ENCODE assay signal across 12 cellular contexts in genomic region chrY:13416869-13417661, GRCh38.
DNase-seq lines count a peak whose midpoint lies in the region; ATAC-seq and TF ChIP-seq lines count a peak whose summit lies in the region.
"Had no signal": no experiment of that assay in that cellular context is flagged by ENCODE, and none has a peak within 500 bp of the region (broad histone marks: within the 10 kb centered on the region; RNA-seq: fewer than 3 reads in every experiment).

No MANE protein-coding gene starts in this region.

- peaks cover 15% of the 10 kb centered on the region for H3K36me3 Mint-ChIP-seq in activated CD4-positive, alpha-beta T cell treated with anti-CD3 and anti-CD28 coated beads for 36 hours (ENCODE audit: low read depth)
- H3K36me3 Mint-ChIP-seq in activated CD4-positive, alpha-beta T cell treated with anti-CD3 and anti-CD28 coated beads, Interleukin-2, amount 10 ng/mL, durations not matched to agents 7 days and 5 days (ENCODE audit: low read depth), result peaks cover 18% of the 10 kb centered on the region

- POLR2A ChIA-PET in activated CD4-positive, alpha-beta T cell treated with anti-CD3 and anti-CD28 coated beads for 36 hours (lab: Charles Lee), result no interaction called here
- POLR2A ChIA-PET in activated CD4-positive, alpha-beta T cell treated with anti-CD3 and anti-CD28 coated beads, Interleukin-2, amount 10 ng/mL, durations not matched to agents 7 days and 5 days (lab: Charles Lee), result no interaction called here

- no peak overlapping the region for H3K4me3 Mint-ChIP-seq in activated CD4-positive, alpha-beta T cell treated with anti-CD3 and anti-CD28 coated beads for 36 hours
- H3K4me3 Mint-ChIP-seq in activated CD4-positive, alpha-beta T cell treated with anti-CD3 and anti-CD28 coated beads, Interleukin-2, amount 10 ng/mL, durations not matched to agents 7 days and 5 days, result no peak overlapping the region

- no peak overlapping the region for H3K27ac Mint-ChIP-seq in activated CD4-positive, alpha-beta T cell treated with anti-CD3 and anti-CD28 coated beads for 36 hours
- H3K27ac Mint-ChIP-seq in activated CD4-positive, alpha-beta T cell treated with anti-CD3 and anti-CD28 coated beads, Interleukin-2, amount 10 ng/mL, durations not matched to agents 7 days and 5 days, result no peak overlapping the region

- no peak for DNase-seq in activated CD4-positive, alpha-beta T cell treated with anti-CD3 and anti-CD28 coated beads for 36 hours
- no peak for DNase-seq in activated CD4-positive, alpha-beta T cell treated with anti-CD3 and anti-CD28 coated beads, Interleukin-2, amount 10 ng/mL, durations not matched to agents 7 days and 5 days
- peak; percentile 52 for DNase-seq in KBM-7
- DNase-seq in pons (ENCODE audit: low spot score), result peak; percentile 5
- DNase-seq in dedifferentiated amniotic fluid mesenchymal stem cell (ENCODE audit: extremely low spot score), result no peak
- no peak for DNase-seq in body of pancreas
- DNase-seq in T-helper 2 cell, result no peak
- DNase-seq: NCI-H187, NCI-H82 had no signal

- no peaks in the 10 kb centered on the region for H3K36me3 ChIP-seq in body of pancreas (replicated peaks in 1 of 2; ENCODE audit: insufficient read depth in 1 of 2, low read depth in 2 of 2)

- no peak for TF ChIP-seq POLR2A in body of pancreas (IDR thresholded peaks at IDR 0.05)

- peaks cover 43% of the 10 kb centered on the region for H3K4me1 Mint-ChIP-seq in activated CD4-positive, alpha-beta T cell treated with anti-CD3 and anti-CD28 coated beads for 36 hours
- no peaks in the 10 kb centered on the region for H3K4me1 Mint-ChIP-seq in activated CD4-positive, alpha-beta T cell treated with anti-CD3 and anti-CD28 coated beads, Interleukin-2, amount 10 ng/mL, durations not matched to agents 7 days and 5 days

- H3K27me3 Mint-ChIP-seq in activated CD4-positive, alpha-beta T cell treated with anti-CD3 and anti-CD28 coated beads for 36 hours, result no peaks in the 10 kb centered on the region
- H3K27me3 Mint-ChIP-seq in activated CD4-positive, alpha-beta T cell treated with anti-CD3 and anti-CD28 coated beads, Interleukin-2, amount 10 ng/mL, durations not matched to agents 7 days and 5 days, result no peaks in the 10 kb centered on the region

- WGBS in body of pancreas, 2 donors, result 88 to 94% methylated on average over 6 of the region's 6 CpGs

- CTCF ChIA-PET in activated CD4-positive, alpha-beta T cell treated with anti-CD3 and anti-CD28 coated beads for 36 hours (lab: Charles Lee), result interaction anchor here (0.7 kb wide), 1 partner anchor 22 kb away, joined by 3 read pairs; no protein-coding TSS in a partner anchor
- CTCF ChIA-PET in activated CD4-positive, alpha-beta T cell treated with anti-CD3 and anti-CD28 coated beads, Interleukin-2, amount 10 ng/mL, durations not matched to agents 7 days and 5 days (lab: Charles Lee), result no interaction called here

- H3K27ac ChIP-seq in body of pancreas, result no peak overlapping the region
- H3K27ac ChIP-seq: KMS-11, VCaP had no signal

- TF ChIP-seq CTCF in body of pancreas (IDR thresholded peaks at IDR 0.05), result no peak

- peaks cover 4% of the 10 kb centered on the region for H3K4me1 ChIP-seq in body of pancreas

- H3K9me3 ChIP-seq in body of pancreas, result no peaks in the 10 kb centered on the region

- in situ Hi-C loops in KBM-7 (cut with MboI; ENCODE audit: low pct_unique_long_range_greater_than_20kb, low sequenced_read_pairs), result no loop called here

- H3K9me3 Mint-ChIP-seq in activated CD4-positive, alpha-beta T cell treated with anti-CD3 and anti-CD28 coated beads for 36 hours (ENCODE audit: low read depth), result no peaks in the 10 kb centered on the region
- no peaks in the 10 kb centered on the region for H3K9me3 Mint-ChIP-seq in activated CD4-positive, alpha-beta T cell treated with anti-CD3 and anti-CD28 coated beads, Interleukin-2, amount 10 ng/mL, durations not matched to agents 7 days and 5 days

- intact Hi-C loops in activated CD4-positive, alpha-beta T cell treated with anti-CD3 and anti-CD28 coated beads for 36 hours (cut with DNase I, micrococcal nuclease), result no loop called here
- intact Hi-C loops in body of pancreas (cut with DNase I), result no loop called here

- ATAC-seq in activated CD4-positive, alpha-beta T cell treated with anti-CD3 and anti-CD28 coated beads for 36 hours, result peak; percentile 19
- ATAC-seq in HG02678 (IDR thresholded peaks at IDR 0.05; ENCODE audit: unreplicated experiment) (peak; percentile 74), body of pancreas (no peak)

- H3K27me3 ChIP-seq in body of pancreas, result no peaks in the 10 kb centered on the region

- no peak overlapping the region for H3K4me3 ChIP-seq in body of pancreas

Comparison
In these comparisons a context has a peak if more than half of its experiments do, and no peak if none do; other contexts are left out.
1. DNase-seq: peak in KBM-7 (single experiment) and pons (single experiment); none in activated CD4-positive, alpha-beta T cell treated with anti-CD3 and anti-CD28 coated beads for 36 hours (single experiment), activated CD4-positive, alpha-beta T cell treated with anti-CD3 and anti-CD28 coated beads, Interleukin-2, amount 10 ng/mL, durations not matched to agents 7 days and 5 days (single experiment), dedifferentiated amniotic fluid mesenchymal stem cell (single experiment), body of pancreas (0 of 4) and T-helper 2 cell (0 of 5).